In genomic region chr11:96215094-96215782, GRCh38 we compare ENCODE assay signal across 8 cellular contexts.
A peak's percentile ranks its signal among the peaks of the same experiment; 100 is the strongest.
DNase-seq lines count a peak whose midpoint lies in the region; ATAC-seq and TF ChIP-seq lines count a peak whose summit lies in the region.

No MANE protein-coding gene starts in this region.

- H3K4me3 ChIP-seq in upper lobe of right lung, result no peak overlapping the region

- no peaks in the 10 kb centered on the region for H3K27me3 ChIP-seq in upper lobe of right lung

- DNase-seq in GM10266 (ENCODE audit: extremely low spot score) (peak; percentile 20), kidney glomerular epithelial cell (lab: John Stamatoyannopoulos, UW) (peak; percentile 57), upper lobe of right lung (no peak), GDM1 (lab: John Stamatoyannopoulos, UW) (no peak), NCI-H524 (lab: John Stamatoyannopoulos, UW) (no peak)

- peaks cover 94% of the 10 kb centered on the region for H3K4me1 Mint-ChIP-seq in activated naive CD8-positive, alpha-beta T cell (ENCODE audit: low read depth)

- no peaks in the 10 kb centered on the region for H3K27me3 Mint-ChIP-seq in activated naive CD8-positive, alpha-beta T cell

- no peaks in the 10 kb centered on the region for H3K36me3 ChIP-seq in upper lobe of right lung

- H3K36me3 Mint-ChIP-seq in activated naive CD8-positive, alpha-beta T cell, result peaks cover 4% of the 10 kb centered on the region

- peak overlapping the region; percentile 93 for H3K27ac Mint-ChIP-seq in activated naive CD8-positive, alpha-beta T cell

- no peaks in the 10 kb centered on the region for H3K9me3 ChIP-seq in upper lobe of right lung

- peaks cover 72% of the 10 kb centered on the region for H3K4me1 ChIP-seq in upper lobe of right lung

- H3K4me3 Mint-ChIP-seq in activated naive CD8-positive, alpha-beta T cell, result peak overlapping the region; percentile 52

- peak; percentile 81 for ATAC-seq in GM21381 (IDR thresholded peaks at IDR 0.05; ENCODE audit: unreplicated experiment)
- peak; percentile 89 for ATAC-seq in HG03571 (IDR thresholded peaks at IDR 0.05; ENCODE audit: unreplicated experiment)
- ATAC-seq in upper lobe of right lung, result peak; percentile 47

- no peaks in the 10 kb centered on the region for H3K9me3 Mint-ChIP-seq in activated naive CD8-positive, alpha-beta T cell (ENCODE audit: low read depth)

- peak overlapping the region; percentile 75 for H3K27ac ChIP-seq in upper lobe of right lung

- intact Hi-C loops in upper lobe of right lung (cut with DNase I), result no loop called here

- TF ChIP-seq CTCF in GM10266 (IDR thresholded peaks at IDR 0.05; ENCODE audit: control insufficient read depth, insufficient read depth, low read depth, missing control alignments), result no peak
- no peak for TF ChIP-seq CTCF in upper lobe of right lung (IDR thresholded peaks at IDR 0.05)

Comparison
In these comparisons a context has a peak if more than half of its experiments do, and no peak if none do; other contexts are left out.
1. DNase-seq: peak in GM10266 (single experiment) and kidney glomerular epithelial cell (single experiment); none in upper lobe of right lung (single experiment), GDM1 (single experiment) and NCI-H524 (0 of 2).
2. Peak in every context shown above with its lines, with median percentiles within 50 percentile points of each other: ATAC-seq.